8 cellular contexts compared by ENCODE assay signal in the genomic region with DNA sequence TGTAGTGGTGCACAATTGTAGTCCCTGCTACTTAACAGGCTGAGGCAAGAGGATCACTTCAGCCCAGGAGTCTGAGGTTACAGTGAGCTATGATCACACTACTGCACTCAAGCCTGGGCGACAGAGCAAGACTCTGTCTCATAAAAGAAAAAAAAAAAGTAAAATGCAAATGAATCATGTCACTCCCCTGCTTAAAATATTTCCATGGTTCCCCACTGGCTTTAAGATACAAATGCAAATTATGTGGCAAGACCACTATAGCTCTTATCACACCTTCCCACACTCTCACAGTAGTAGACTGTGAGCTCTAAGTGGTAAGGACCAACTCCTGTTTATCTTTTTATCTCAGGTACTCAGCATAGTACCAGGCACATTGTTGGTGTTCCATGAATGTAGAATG. TPM values are rescaled to one million over a fixed set of nuclear protein-coding genes. Genes with fewer than 3 reads are reported as not detected.
DNase-seq lines count a peak whose midpoint lies in the region; ATAC-seq lines count a peak whose summit lies in the region.
"Not testable (repeated sequence)": the region's sequence is repeated elsewhere in the genome, so short reads cannot be mapped to it uniquely, and the experiment has no call there.

No MANE protein-coding gene starts in this region.

- not testable (repeated sequence) for DNase-seq in activated T-cell treated with anti-CD3 and anti-CD28 coated beads, Interleukin-2, amount 50 U/mL, for 4 hours; stimulated activated effector memory CD8-positive, alpha-beta T cell treated with anti-CD3 and anti-CD28 coated beads, Interleukin-12 subunit alpha, Interleukin-12 subunit beta, amount 100 ng/mL, for 72 hours (ENCODE audit: low spot score in 2 of 2)

- H3K4me3 Mint-ChIP-seq in activated T-cell treated with anti-CD3 and anti-CD28 coated beads, Interleukin-2, amount 50 U/mL, for 4 hours; stimulated activated effector memory CD8-positive, alpha-beta T cell treated with anti-CD3 and anti-CD28 coated beads, Interleukin-12 subunit alpha, Interleukin-12 subunit beta, amount 100 ng/mL, for 72 hours: not testable (repeated sequence)

- not testable (repeated sequence) for H3K27me3 Mint-ChIP-seq in activated T-cell treated with anti-CD3 and anti-CD28 coated beads, Interleukin-2, amount 50 U/mL, for 4 hours (ENCODE audit: low read depth)

- H3K9me3 Mint-ChIP-seq in activated T-cell treated with anti-CD3 and anti-CD28 coated beads, Interleukin-2, amount 50 U/mL, for 4 hours; stimulated activated effector memory CD8-positive, alpha-beta T cell treated with anti-CD3 and anti-CD28 coated beads, Interleukin-12 subunit alpha, Interleukin-12 subunit beta, amount 100 ng/mL, for 72 hours: not testable (repeated sequence)

- not testable (repeated sequence) for H3K4me1 Mint-ChIP-seq in activated T-cell treated with anti-CD3 and anti-CD28 coated beads, Interleukin-2, amount 50 U/mL, for 4 hours (ENCODE audit: low read depth); stimulated activated effector memory CD8-positive, alpha-beta T cell treated with anti-CD3 and anti-CD28 coated beads, Interleukin-12 subunit alpha, Interleukin-12 subunit beta, amount 100 ng/mL, for 72 hours

- ATAC-seq in GM18499 (IDR thresholded peaks at IDR 0.05; ENCODE audit: insufficient read depth, unreplicated experiment) (peak; percentile 97), GM19023 (IDR thresholded peaks at IDR 0.05; ENCODE audit: unreplicated experiment) (peak; percentile 70), GM21423 (IDR thresholded peaks at IDR 0.05; ENCODE audit: unreplicated experiment) (peak; percentile 82), HG02678 (IDR thresholded peaks at IDR 0.05; ENCODE audit: unreplicated experiment) (peak; percentile 84), HG03095 (IDR thresholded peaks at IDR 0.05; ENCODE audit: unreplicated experiment) (peak; percentile 65), HG03469 (IDR thresholded peaks at IDR 0.05; ENCODE audit: unreplicated experiment) (peak; percentile 73)
- peak; percentile 88 to 89 for ATAC-seq in activated T-cell treated with anti-CD3 and anti-CD28 coated beads, Interleukin-2, amount 50 U/mL, for 4 hours
- ATAC-seq in stimulated activated effector memory CD8-positive, alpha-beta T cell treated with anti-CD3 and anti-CD28 coated beads, Interleukin-12 subunit alpha, Interleukin-12 subunit beta, amount 100 ng/mL, for 72 hours, result peak; percentile 96

- not testable (repeated sequence) for H3K27ac Mint-ChIP-seq in stimulated activated effector memory CD8-positive, alpha-beta T cell treated with anti-CD3 and anti-CD28 coated beads, Interleukin-12 subunit alpha, Interleukin-12 subunit beta, amount 100 ng/mL, for 72 hours

- H3K36me3 Mint-ChIP-seq in activated T-cell treated with anti-CD3 and anti-CD28 coated beads, Interleukin-2, amount 50 U/mL, for 4 hours (ENCODE audit: insufficient read depth); stimulated activated effector memory CD8-positive, alpha-beta T cell treated with anti-CD3 and anti-CD28 coated beads, Interleukin-12 subunit alpha, Interleukin-12 subunit beta, amount 100 ng/mL, for 72 hours: not testable (repeated sequence)

RNA-seq across cellular contexts. Expression of a gene that starts 53.6 kb away (rescaled TPM):
- 10 to 100 TPM in 2 of 3 donors, 1 to 10 TPM in 1; 10.0 to 11.0 (median 10.8) TPM for total RNA-seq in activated T-cell treated with anti-CD3 and anti-CD28 coated beads, Interleukin-2, amount 50 U/mL, for 4 hours

RNA-seq across cellular contexts. Expression of a gene that starts 54.3 kb away (rescaled TPM):
- total RNA-seq in activated T-cell treated with anti-CD3 and anti-CD28 coated beads, Interleukin-2, amount 50 U/mL, for 4 hours, result 1 to 10 TPM; 1.5 to 3.6 (median 2.8) TPM
